1 cellular context compared by ENCODE assay signal in genomic region chr2:99559075-99559662, GRCh38.
TF ChIP-seq lines count a peak whose summit lies in the region.

No MANE protein-coding gene starts in this region.

TF ChIP-seq in HepG2, 621 proteins besides CTCF, POLR2A, EP300 and RAD21 (continued from another document and continues in another):
- TF ChIP-seq ZNF407 (CRISPR knock-in tag; IDR thresholded peaks at IDR 0.05; ENCODE audit: not compliant biosample characterization): no peak
- peak; percentile 47; the same call in 1 of the 2 replicates for TF ChIP-seq MIER3 (CRISPR knock-in tag; IDR thresholded peaks at IDR 0.05; ENCODE audit: borderline replicate concordance)
- TF ChIP-seq HMGXB4 (CRISPR knock-in tag; IDR thresholded peaks at IDR 0.05; ENCODE audit: borderline replicate concordance in 1 of 2, low read depth in 1 of 2): 0 out of 4 replicates have a peak, but pooled peaks of 1 of the 2 experiments have one; percentile 56
- TF ChIP-seq TARDBP (CRISPR knock-in tag; IDR thresholded peaks at IDR 0.05): no peak
- no peak for TF ChIP-seq ZNF704 (CRISPR knock-in tag; IDR thresholded peaks at IDR 0.05; ENCODE audit: borderline replicate concordance)
- no peak for TF ChIP-seq ZNF740 (CRISPR knock-in tag; IDR thresholded peaks at IDR 0.05)
- no peak for TF ChIP-seq NFATC3 (CRISPR knock-in tag; IDR thresholded peaks at IDR 0.05)
- TF ChIP-seq ZNF556 (CRISPR knock-in tag; IDR thresholded peaks at IDR 0.05; ENCODE audit: borderline replicate concordance): no peak
- TF ChIP-seq ZSCAN21 (CRISPR knock-in tag; IDR thresholded peaks at IDR 0.05; ENCODE audit: borderline replicate concordance): no peak
- TF ChIP-seq ZBTB37 (CRISPR knock-in tag; IDR thresholded peaks at IDR 0.05): no peak
- no peak for TF ChIP-seq ONECUT2 (CRISPR knock-in tag; IDR thresholded peaks at IDR 0.05)
- no peak for TF ChIP-seq ZNF572 (CRISPR knock-in tag; IDR thresholded peaks at IDR 0.05)
- no peak for TF ChIP-seq ZBTB7B (CRISPR knock-in tag; IDR thresholded peaks at IDR 0.05)
- no peak for TF ChIP-seq FLYWCH1 (CRISPR knock-in tag; IDR thresholded peaks at IDR 0.05)
- TF ChIP-seq ISL2 (CRISPR knock-in tag; IDR thresholded peaks at IDR 0.05): no peak
- no peak for TF ChIP-seq TRIM24 (CRISPR knock-in tag; IDR thresholded peaks at IDR 0.05)
- peak; percentile 36 for TF ChIP-seq YY1 (IDR thresholded peaks at IDR 0.05; ENCODE audit: insufficient read depth, insufficient replicate concordance, low read depth, low read length)
- no peak for TF ChIP-seq ZNF788 (CRISPR knock-in tag; IDR thresholded peaks at IDR 0.05; ENCODE audit: borderline replicate concordance)
- TF ChIP-seq ZSCAN5A (CRISPR knock-in tag; IDR thresholded peaks at IDR 0.05; ENCODE audit: borderline replicate concordance): no peak
- no peak for TF ChIP-seq MYC (CRISPR knock-in tag; IDR thresholded peaks at IDR 0.05; ENCODE audit: borderline replicate concordance)
- TF ChIP-seq PATZ1 (CRISPR knock-in tag; IDR thresholded peaks at IDR 0.05): no peak
- TF ChIP-seq PHB2 (IDR thresholded peaks at IDR 0.05; ENCODE audit: partially characterized antibody): no peak
- 0 out of 2 replicates have a peak, but pooled peaks have one; percentile 28 for TF ChIP-seq ELF3 (CRISPR knock-in tag; IDR thresholded peaks at IDR 0.05)
- TF ChIP-seq SMARCE1 (IDR thresholded peaks at IDR 0.05; ENCODE audit: borderline replicate concordance): no peak
- no peak for TF ChIP-seq ZNF710 (CRISPR knock-in tag; IDR thresholded peaks at IDR 0.05; ENCODE audit: borderline replicate concordance)
- TF ChIP-seq CHD4 (IDR thresholded peaks at IDR 0.05; ENCODE audit: borderline replicate concordance, low read length): no peak
- TF ChIP-seq FOXA1 (IDR thresholded peaks at IDR 0.05): no peak
- TF ChIP-seq FOXA1 (CRISPR knock-in tag; IDR thresholded peaks at IDR 0.05): no peak
- TF ChIP-seq NPAS2 (CRISPR knock-in tag; IDR thresholded peaks at IDR 0.05; ENCODE audit: borderline replicate concordance): no peak
- TF ChIP-seq KDM3A (CRISPR knock-in tag; IDR thresholded peaks at IDR 0.05; ENCODE audit: low read depth): peak; percentile 67; the same call in 1 of the 2 replicates
- no peak for TF ChIP-seq SRF (IDR thresholded peaks at IDR 0.05; ENCODE audit: low read depth, low read length)
- no peak for TF ChIP-seq TAF15 (IDR thresholded peaks at IDR 0.05; ENCODE audit: low read depth, low read length, poor library complexity, severe bottlenecking)
- TF ChIP-seq PITX1 (CRISPR knock-in tag; IDR thresholded peaks at IDR 0.05): no peak
- no peak for TF ChIP-seq JARID2 (CRISPR knock-in tag; IDR thresholded peaks at IDR 0.05; ENCODE audit: insufficient replicate concordance)
- no peak for TF ChIP-seq CBX1 (IDR thresholded peaks at IDR 0.05; ENCODE audit: low read depth)
- no peak for TF ChIP-seq ZNF281 (CRISPR knock-in tag; IDR thresholded peaks at IDR 0.05; ENCODE audit: borderline replicate concordance)
